In the genomic region with DNA sequence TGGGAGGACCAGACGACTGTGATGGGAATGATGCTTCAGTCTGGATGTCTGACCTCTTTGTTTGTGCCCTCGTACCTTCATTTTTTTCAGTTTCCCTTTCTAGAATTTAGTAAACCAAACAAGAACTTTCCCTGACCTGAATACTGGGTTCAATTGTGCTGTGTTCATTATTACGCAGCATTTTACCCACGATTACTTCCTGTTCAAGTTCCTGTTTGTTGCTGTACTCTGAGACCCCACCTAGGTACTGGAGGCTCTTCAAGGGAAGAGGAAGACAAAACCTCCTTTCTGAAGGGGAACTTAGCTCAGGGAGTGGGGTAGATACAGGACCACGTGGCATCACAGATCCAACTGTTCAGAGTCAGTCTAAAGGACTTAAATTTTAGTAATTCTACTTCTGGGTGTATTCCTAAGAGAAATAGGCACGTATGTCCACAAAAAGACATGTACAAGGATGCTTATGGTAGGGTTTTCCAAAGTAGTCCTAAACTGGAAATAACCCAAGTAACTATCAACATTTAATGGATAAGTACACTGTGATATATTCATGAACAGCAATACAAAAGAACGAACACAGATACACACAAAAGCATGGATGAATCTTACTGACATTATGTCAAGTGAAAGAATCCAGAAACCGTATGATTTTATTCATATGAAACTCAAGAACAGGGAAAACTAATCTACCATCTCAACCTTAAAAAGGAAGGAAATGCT, we compare ENCODE assay signal across 8 cellular contexts. TPM values are rescaled to one million over a fixed set of nuclear protein-coding genes. Genes with fewer than 3 reads are reported as not detected.
A peak's percentile ranks its signal among the peaks of the same experiment; 100 is the strongest.
DNase-seq lines count a peak whose midpoint lies in the region; ATAC-seq and TF ChIP-seq lines count a peak whose summit lies in the region.

No MANE protein-coding gene starts in this region.

- peak; percentile 72 for ATAC-seq in GM21381 (IDR thresholded peaks at IDR 0.05; ENCODE audit: unreplicated experiment)
- peak; percentile 89 for ATAC-seq in effector memory CD8-positive, alpha-beta T cell (replicated peaks)

- in situ Hi-C loops in G401 (cut with HindIII; ENCODE audit: low sequenced_read_pairs): no loop called here

- H3F3A ChIP-seq in DOHH2 (ENCODE audit: control insufficient read depth, insufficient read depth) (no peaks in the 10 kb centered on the region), MM.1S (ENCODE audit: insufficient read depth, low read length) (peaks cover 11% of the 10 kb centered on the region)

- TF ChIP-seq CTCF in DOHH2 (IDR thresholded peaks at IDR 0.05; ENCODE audit: low read depth, low read length, poor library complexity, severe bottlenecking) (no peak), MM.1S (IDR thresholded peaks at IDR 0.05; ENCODE audit: low read length) (no peak), vagina (IDR thresholded peaks at IDR 0.05) (no peak)

- H3K79me2 ChIP-seq in DOHH2 (ENCODE audit: control insufficient read depth, low read length) (no peaks in the 10 kb centered on the region), MM.1S (ENCODE audit: low read length) (no peaks in the 10 kb centered on the region)

- 0 out of 2 replicates have a peak overlapping the region, but pooled peaks have one; percentile 4 for H2AFZ ChIP-seq in MM.1S (ENCODE audit: low read length)

- peak overlapping the region; percentile 91 to 96 for H3K27ac Mint-ChIP-seq in effector memory CD8-positive, alpha-beta T cell

- H3K4me2 ChIP-seq in DOHH2 (ENCODE audit: low read length) (peak overlapping the region; percentile 13), MM.1S (ENCODE audit: low read depth, low read length) (peak overlapping the region; percentile 64)

- no peaks in the 10 kb centered on the region for H4K20me1 ChIP-seq in DOHH2 (ENCODE audit: control insufficient read depth, insufficient read depth, low read depth, low read length)
- H4K20me1 ChIP-seq in MM.1S (ENCODE audit: insufficient read depth, low read length): no peaks in the 10 kb centered on the region

- H3K4me1 ChIP-seq in DOHH2 (ENCODE audit: control insufficient read depth, low read length) (peaks cover 11% of the 10 kb centered on the region), MM.1S (ENCODE audit: low read length) (peaks cover 13% of the 10 kb centered on the region), vagina (no peaks in the 10 kb centered on the region)

- H3K4me3 ChIP-seq in DOHH2 (ENCODE audit: low read length) (no peak overlapping the region), MM.1S (ENCODE audit: low read length) (peak overlapping the region; percentile 6; the same call in 1 of the 2 replicates), vagina (no peak overlapping the region)

- no peak overlapping the region for H3K9ac ChIP-seq in MM.1S (ENCODE audit: low read length)

- peak overlapping the region; percentile 58 to 66 for H3K4me3 Mint-ChIP-seq in effector memory CD8-positive, alpha-beta T cell

- no peak for TF ChIP-seq POLR2A in vagina (IDR thresholded peaks at IDR 0.05)

- no peaks in the 10 kb centered on the region for H3K27me3 ChIP-seq in DOHH2 (ENCODE audit: control insufficient read depth, low read length)
- H3K27me3 ChIP-seq in MM.1S (replicated peaks; ENCODE audit: insufficient read depth, low read length): peaks cover 12% of the 10 kb centered on the region
- no peaks in the 10 kb centered on the region for H3K27me3 ChIP-seq in vagina

- H3K36me3 Mint-ChIP-seq in effector memory CD8-positive, alpha-beta T cell (ENCODE audit: insufficient read depth): peaks cover 3% of the 10 kb centered on the region

- H3K36me3 ChIP-seq in DOHH2 (ENCODE audit: control insufficient read depth, low read length): no peaks in the 10 kb centered on the region
- H3K36me3 ChIP-seq in MM.1S (replicated peaks; ENCODE audit: insufficient read depth, low read length): no peaks in the 10 kb centered on the region
- H3K36me3 ChIP-seq in vagina: no peaks in the 10 kb centered on the region

- POLR2A ChIA-PET in HEK293T (lab: Yijun Ruan, JAX): no interaction called here

- H3K9me3 Mint-ChIP-seq in effector memory CD8-positive, alpha-beta T cell: no peaks in the 10 kb centered on the region

- peaks cover 14% of the 10 kb centered on the region; the same call in 1 of the 2 replicates for H3K9me3 ChIP-seq in DOHH2 (ENCODE audit: control insufficient read depth, insufficient read depth, low read length)
- H3K9me3 ChIP-seq in MM.1S (replicated peaks; ENCODE audit: insufficient read depth, low read length): no peaks in the 10 kb centered on the region
- H3K9me3 ChIP-seq in vagina: no peaks in the 10 kb centered on the region

- no peaks in the 10 kb centered on the region for H3K27me3 Mint-ChIP-seq in effector memory CD8-positive, alpha-beta T cell

- H3K27ac ChIP-seq in DOHH2 (ENCODE audit: low read depth, low read length) (no peak overlapping the region), MM.1S (ENCODE audit: low read length) (no peak overlapping the region), vagina (no peak overlapping the region)

- H3K9me2 ChIP-seq in DOHH2 (replicated peaks; ENCODE audit: control insufficient read depth, low read length) (no peaks in the 10 kb centered on the region), MM.1S (replicated peaks; ENCODE audit: insufficient read depth, low read length) (no peaks in the 10 kb centered on the region)

- peaks cover 31 to 40% of the 10 kb centered on the region in 2 donors for H3K4me1 Mint-ChIP-seq in effector memory CD8-positive, alpha-beta T cell (ENCODE audit: low read depth in 2 of 2)

- CTCF ChIA-PET in HEK293T (lab: Yijun Ruan, JAX): no interaction called here

- DNase-seq in MM.1S: no peak
- peak in 2 of 3 experiments; percentile 18 to 24 for DNase-seq in effector memory CD8-positive, alpha-beta T cell
- DNase-seq in G401 (ENCODE audit: low spot score): no peak
- no peak for DNase-seq in HEK293T (ENCODE audit: extremely low spot score)
- DNase-seq in vagina (ENCODE audit: extremely low spot score in 2 of 2): no peak
- no peak for DNase-seq in 8988T

- intact Hi-C loops in vagina (cut with DNase I): no loop called here

TF ChIP-seq in HEK293T, 16 proteins besides CTCF, POLR2A, EP300 and RAD21:
- TF ChIP-seq LEF1 (IDR thresholded peaks at IDR 0.05; ENCODE audit: borderline replicate concordance): no peak
- TF ChIP-seq FOXM1 (IDR thresholded peaks at IDR 0.05; ENCODE audit: borderline replicate concordance): no peak
- no peak for TF ChIP-seq L3MBTL2 (conservative IDR thresholded peaks at IDR 0.05)
- no peak for TF ChIP-seq BHLHE40 (IDR thresholded peaks at IDR 0.05; ENCODE audit: borderline replicate concordance)
- TF ChIP-seq, protein P1, sequence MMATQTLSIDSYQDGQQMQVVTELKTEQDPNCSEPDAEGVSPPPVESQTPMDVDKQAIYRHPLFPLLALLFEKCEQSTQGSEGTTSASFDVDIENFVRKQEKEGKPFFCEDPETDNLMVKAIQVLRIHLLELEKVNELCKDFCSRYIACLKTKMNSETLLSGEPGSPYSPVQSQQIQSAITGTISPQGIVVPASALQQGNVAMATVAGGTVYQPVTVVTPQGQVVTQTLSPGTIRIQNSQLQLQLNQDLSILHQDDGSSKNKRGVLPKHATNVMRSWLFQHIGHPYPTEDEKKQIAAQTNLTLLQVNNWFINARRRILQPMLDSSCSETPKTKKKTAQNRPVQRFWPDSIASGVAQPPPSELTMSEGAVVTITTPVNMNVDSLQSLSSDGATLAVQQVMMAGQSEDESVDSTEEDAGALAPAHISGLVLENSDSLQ (IDR thresholded peaks at IDR 0.05): no peak
- no peak for TF ChIP-seq HDGF (IDR thresholded peaks at IDR 0.05; ENCODE audit: borderline replicate concordance)
- no peak for TF ChIP-seq FOXK2 (IDR thresholded peaks at IDR 0.05)
- no peak for TF ChIP-seq ARNT (IDR thresholded peaks at IDR 0.05)
- TF ChIP-seq FOXA1 (IDR thresholded peaks at IDR 0.05): no peak
- TF ChIP-seq NFRKB (IDR thresholded peaks at IDR 0.05): no peak
- TF ChIP-seq ELF4 (IDR thresholded peaks at IDR 0.05): no peak

RNA-seq across cellular contexts. Expression of a gene that starts 9.1 kb away (rescaled TPM):
- not detected in 2 replicates for total RNA-seq in G401 (2014; rRNA removed; shearing (Covaris generic))
- total RNA-seq in vagina: 9.1 TPM

Comparison
In these comparisons a context has a peak if more than half of its experiments do, and no peak if none do; other contexts are left out.
1. DNase-seq: peak in effector memory CD8-positive, alpha-beta T cell (2 of 3); none in MM.1S (single experiment), G401 (single experiment), HEK293T (single experiment), vagina (0 of 2) and 8988T (single experiment).
2. RNA of a gene that starts 9.1 kb away (total RNA-seq): 9.1 TPM in vagina (single experiment); not detected in G401; every median in the first group is over 10 times any median in the second.